Comparison of ENCODE assay signal across 37 cellular contexts in the genomic region with DNA sequence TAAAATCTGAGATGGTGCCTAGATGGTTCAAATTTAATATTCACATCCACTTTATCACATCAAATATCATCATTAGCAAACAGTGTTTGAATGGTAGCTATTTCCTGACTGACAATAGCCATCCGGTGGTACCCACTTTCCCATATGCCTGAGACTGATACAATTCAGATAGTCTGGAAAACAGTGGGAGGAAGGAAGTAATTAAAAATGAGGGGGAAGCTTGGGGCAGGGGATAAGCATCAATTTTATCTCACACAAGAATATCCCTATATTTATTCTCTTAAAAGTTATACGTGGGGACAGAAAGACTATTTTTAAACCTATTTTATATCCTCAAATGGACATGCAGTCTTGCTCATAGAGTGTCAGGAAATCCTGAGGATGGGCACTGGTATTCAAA.
"Had no signal": no experiment of that assay in that cellular context is flagged by ENCODE, and none has a peak within 500 bp of the region (broad histone marks: within the 10 kb centered on the region; RNA-seq: fewer than 3 reads in every experiment).

No MANE protein-coding gene starts in this region.

- H3K27me3 ChIP-seq: ascending aorta, cardiac muscle cell had no signal

- H3K9me3 Mint-ChIP-seq: activated CD4-positive, alpha-beta memory T cell treated with anti-CD3 and anti-CD28 coated beads, Interleukin-2, amount 10 ng/mL, durations not matched to agents 7 days and 5 days; activated CD4-positive, alpha-beta T cell treated with anti-CD3 and anti-CD28 coated beads, Interleukin-2, amount 10 ng/mL, durations not matched to agents 7 days and 5 days; activated naive CD4-positive, alpha-beta T cell treated with anti-CD3 and anti-CD28 coated beads, Interleukin-2, amount 10 ng/mL, durations not matched to agents 7 days and 5 days; activated naive CD4-positive, alpha-beta T cell treated with anti-CD3 and anti-CD28 coated beads, Interleukin-2, amount 50 U/mL, for 24 hours; activated T-cell treated with anti-CD3 and anti-CD28 coated beads, Interleukin-2, amount 50 U/mL, for 24 hours; activated T-helper 2 cell treated with anti-CD3 and anti-CD28 coated beads, Interferon-gamma antibody, Interleukin-2, Interleukin-4, amounts not matched to agents 10 μg/mL and 5 μg/mL and 100 μg/mL, durations not matched to agents 14 hours and 24 hours and 36 hours; central memory CD8-positive, alpha-beta T cell; T-helper 1 cell treated with Interleukin-12 subunit alpha and Interleukin-12 subunit beta and Interleukin-4 antibody, amounts not matched to agents 30 μg/mL and 1 μg/mL, for 36 hours had no signal

- H3K9me3 ChIP-seq: ascending aorta had no signal

- H3K4me3 Mint-ChIP-seq: activated B cell treated with CpG ODN at 0.5 μM for 24 hours; activated CD4-positive, alpha-beta memory T cell treated with anti-CD3 and anti-CD28 coated beads, Interleukin-2, amount 10 ng/mL, durations not matched to agents 7 days and 5 days; activated CD4-positive, alpha-beta T cell treated with anti-CD3 and anti-CD28 coated beads for 36 hours; activated CD4-positive, alpha-beta T cell treated with anti-CD3 and anti-CD28 coated beads, Interleukin-2, amount 10 ng/mL, durations not matched to agents 7 days and 5 days; activated CD8-positive, alpha-beta memory T cell treated with anti-CD3 and anti-CD28 coated beads, Interleukin-2, amount 10 ng/mL, durations not matched to agents 7 days and 5 days; activated CD8-positive, alpha-beta T cell treated with anti-CD3 and anti-CD28 coated beads, Interleukin-2, amount 10 ng/mL, durations not matched to agents 7 days and 5 days; activated naive CD4-positive, alpha-beta T cell treated with anti-CD3 and anti-CD28 coated beads, Interleukin-2, amount 10 ng/mL, durations not matched to agents 7 days and 5 days; activated naive CD4-positive, alpha-beta T cell treated with anti-CD3 and anti-CD28 coated beads, Interleukin-2, amount 50 U/mL, for 24 hours; activated naive CD8-positive, alpha-beta T cell; activated naive CD8-positive, alpha-beta T cell treated with anti-CD3 and anti-CD28 coated beads, Interleukin-2, amount 10 ng/mL, durations not matched to agents 7 days and 5 days; activated naive CD8-positive, alpha-beta T cell treated with anti-CD3 and anti-CD28 coated beads, Interleukin-2, amount 50 U/mL, for 24 hours; activated T-cell treated with anti-CD3 and anti-CD28 coated beads, Interleukin-2, amount 50 U/mL, for 24 hours; brain; central memory CD8-positive, alpha-beta T cell; T-helper 1 cell treated with Interleukin-12 subunit alpha and Interleukin-12 subunit beta and Interleukin-4 antibody, amounts not matched to agents 30 μg/mL and 1 μg/mL, for 36 hours; T-helper 2 cell treated with Interferon-gamma antibody and Interleukin-4, amounts not matched to agents 5 μg/mL and 100 μg/mL, for 36 hours had no signal

- H3K4me1 Mint-ChIP-seq: activated B cell treated with CpG ODN at 0.5 μM for 24 hours; activated CD4-positive, alpha-beta memory T cell treated with anti-CD3 and anti-CD28 coated beads, Interleukin-2, amount 10 ng/mL, durations not matched to agents 7 days and 5 days; activated CD4-positive, alpha-beta T cell treated with anti-CD3 and anti-CD28 coated beads for 36 hours; activated CD4-positive, alpha-beta T cell treated with anti-CD3 and anti-CD28 coated beads, Interleukin-2, amount 10 ng/mL, durations not matched to agents 7 days and 5 days; activated CD8-positive, alpha-beta memory T cell treated with anti-CD3 and anti-CD28 coated beads, Interleukin-2, amount 10 ng/mL, durations not matched to agents 7 days and 5 days; activated naive CD4-positive, alpha-beta T cell treated with anti-CD3 and anti-CD28 coated beads, Interleukin-2, amount 10 ng/mL, durations not matched to agents 7 days and 5 days; activated naive CD4-positive, alpha-beta T cell treated with anti-CD3 and anti-CD28 coated beads, Interleukin-2, amount 50 U/mL, for 24 hours; activated naive CD8-positive, alpha-beta T cell treated with anti-CD3 and anti-CD28 coated beads, Interleukin-2, amount 10 ng/mL, durations not matched to agents 7 days and 5 days; activated naive CD8-positive, alpha-beta T cell treated with anti-CD3 and anti-CD28 coated beads, Interleukin-2, amount 50 U/mL, for 24 hours; central memory CD8-positive, alpha-beta T cell had no signal

- H3K27ac ChIP-seq: ascending aorta, cardiac muscle cell, VCaP had no signal

- H3K36me3 Mint-ChIP-seq: activated CD8-positive, alpha-beta memory T cell treated with anti-CD3 and anti-CD28 coated beads, Interleukin-2, amount 10 ng/mL, durations not matched to agents 7 days and 5 days; activated naive CD4-positive, alpha-beta T cell treated with anti-CD3 and anti-CD28 coated beads, Interleukin-2, amount 10 ng/mL, durations not matched to agents 7 days and 5 days; activated naive CD4-positive, alpha-beta T cell treated with anti-CD3 and anti-CD28 coated beads, Interleukin-2, amount 50 U/mL, for 24 hours; activated naive CD8-positive, alpha-beta T cell; activated naive CD8-positive, alpha-beta T cell treated with anti-CD3 and anti-CD28 coated beads, Interleukin-2, amount 10 ng/mL, durations not matched to agents 7 days and 5 days had no signal

- H3K27ac Mint-ChIP-seq: activated B cell treated with CpG ODN at 0.5 μM for 24 hours; activated CD4-positive, alpha-beta memory T cell treated with anti-CD3 and anti-CD28 coated beads, Interleukin-2, amount 10 ng/mL, durations not matched to agents 7 days and 5 days; activated CD4-positive, alpha-beta T cell treated with anti-CD3 and anti-CD28 coated beads for 36 hours; activated CD4-positive, alpha-beta T cell treated with anti-CD3 and anti-CD28 coated beads, Interleukin-2, amount 10 ng/mL, durations not matched to agents 7 days and 5 days; activated CD8-positive, alpha-beta memory T cell treated with anti-CD3 and anti-CD28 coated beads, Interleukin-2, amount 10 ng/mL, durations not matched to agents 7 days and 5 days; activated CD8-positive, alpha-beta T cell treated with anti-CD3 and anti-CD28 coated beads, Interleukin-2, amount 10 ng/mL, durations not matched to agents 7 days and 5 days; activated naive CD4-positive, alpha-beta T cell treated with anti-CD3 and anti-CD28 coated beads, Interleukin-2, amount 10 ng/mL, durations not matched to agents 7 days and 5 days; activated naive CD4-positive, alpha-beta T cell treated with anti-CD3 and anti-CD28 coated beads, Interleukin-2, amount 50 U/mL, for 24 hours; activated naive CD8-positive, alpha-beta T cell; activated naive CD8-positive, alpha-beta T cell treated with anti-CD3 and anti-CD28 coated beads, Interleukin-2, amount 10 ng/mL, durations not matched to agents 7 days and 5 days; activated naive CD8-positive, alpha-beta T cell treated with anti-CD3 and anti-CD28 coated beads, Interleukin-2, amount 50 U/mL, for 24 hours; activated T-cell treated with anti-CD3 and anti-CD28 coated beads, Interleukin-2, amount 50 U/mL, for 24 hours; activated T-helper 2 cell treated with anti-CD3 and anti-CD28 coated beads, Interferon-gamma antibody, Interleukin-2, Interleukin-4, amounts not matched to agents 10 μg/mL and 5 μg/mL and 100 μg/mL, durations not matched to agents 14 hours and 24 hours and 36 hours; T-helper 1 cell treated with Interleukin-12 subunit alpha and Interleukin-12 subunit beta and Interleukin-4 antibody, amounts not matched to agents 30 μg/mL and 1 μg/mL, for 36 hours; T-helper 2 cell treated with Interferon-gamma antibody and Interleukin-4, amounts not matched to agents 5 μg/mL and 100 μg/mL, for 36 hours had no signal

- ATAC-seq: activated CD4-positive, alpha-beta T cell treated with anti-CD3 and anti-CD28 coated beads for 36 hours; activated CD4-positive, CD25-positive, alpha-beta regulatory T cell treated with anti-CD3 and anti-CD28 coated beads, Interleukin-2, amount 50 U/mL, for 24 hours; activated CD8-positive, alpha-beta memory T cell treated with anti-CD3 and anti-CD28 coated beads, Interleukin-2, amount 10 ng/mL, durations not matched to agents 7 days and 5 days; activated CD8-positive, alpha-beta T cell treated with anti-CD3 and anti-CD28 coated beads, Interleukin-2, amount 10 ng/mL, durations not matched to agents 7 days and 5 days; activated naive CD8-positive, alpha-beta T cell treated with anti-CD3 and anti-CD28 coated beads, Interleukin-2, amount 50 U/mL, for 24 hours had no signal

- H3K4me3 ChIP-seq: ascending aorta, cardiac muscle cell had no signal

- H3K36me3 ChIP-seq: ascending aorta, cardiac muscle cell had no signal

- H3K4me1 ChIP-seq: ascending aorta had no signal

- H3K27me3 Mint-ChIP-seq: activated CD4-positive, alpha-beta memory T cell treated with anti-CD3 and anti-CD28 coated beads, Interleukin-2, amount 10 ng/mL, durations not matched to agents 7 days and 5 days; activated naive CD4-positive, alpha-beta T cell treated with anti-CD3 and anti-CD28 coated beads, Interleukin-2, amount 10 ng/mL, durations not matched to agents 7 days and 5 days had no signal

- DNase-seq: activated B cell treated with CpG ODN at 0.5 μM for 24 hours; activated CD4-positive, alpha-beta memory T cell treated with anti-CD3 and anti-CD28 coated beads, Interleukin-2, amount 10 ng/mL, durations not matched to agents 7 days and 5 days; activated CD4-positive, alpha-beta T cell treated with anti-CD3 and anti-CD28 coated beads for 1 hour; activated CD4-positive, alpha-beta T cell treated with anti-CD3 and anti-CD28 coated beads for 36 hours; activated CD4-positive, alpha-beta T cell treated with anti-CD3 and anti-CD28 coated beads for 48 hours; activated CD4-positive, alpha-beta T cell treated with anti-CD3 and anti-CD28 coated beads, Interleukin-2, amount 10 ng/mL, durations not matched to agents 7 days and 5 days; activated CD4-positive, alpha-beta T cell treated with anti-CD3 and anti-CD28 coated beads, Interleukin-2, amount 50 U/mL, for 48 hours; activated CD8-positive, alpha-beta memory T cell treated with anti-CD3 and anti-CD28 coated beads for 24 hours; activated CD8-positive, alpha-beta memory T cell treated with anti-CD3 and anti-CD28 coated beads, Interleukin-2, amount 10 ng/mL, durations not matched to agents 7 days and 5 days; activated CD8-positive, alpha-beta memory T cell treated with anti-CD3 and anti-CD28 coated beads, Interleukin-2, amount 50 U/mL, for 48 hours; activated CD8-positive, alpha-beta T cell treated with anti-CD3 and anti-CD28 coated beads, Interleukin-2, amount 10 ng/mL, durations not matched to agents 7 days and 5 days; activated effector memory CD4-positive, alpha-beta T cell treated with Interleukin-2 at 50 U/mL for 16 hours; activated gamma-delta T cell; activated naive CD4-positive, alpha-beta T cell treated with anti-CD3 and anti-CD28 coated beads, Interleukin-2, amount 10 ng/mL, durations not matched to agents 7 days and 5 days; activated naive CD4-positive, alpha-beta T cell treated with Interleukin-2 at 50 U/mL for 16 hours; activated naive CD8-positive, alpha-beta T cell treated with anti-CD3 and anti-CD28 coated beads, Interleukin-2, amount 10 ng/mL, durations not matched to agents 7 days and 5 days; activated naive CD8-positive, alpha-beta T cell treated with anti-CD3 and anti-CD28 coated beads, Interleukin-2, amount 50 U/mL, for 24 hours; activated T-cell treated with anti-CD3 and anti-CD28 coated beads, Interleukin-2, amount 50 U/mL, for 24 hours; activated T-cell treated with anti-CD3 and anti-CD28 coated beads, Interleukin-2, amount 50 U/mL, for 48 hours; amygdala; anterior cingulate cortex; caudate nucleus; cerebellar nuclear complex; T-helper 1 cell; T-helper 2 cell; T-helper 9 cell had no signal
